ENCODE assay signal across 8 cellular contexts in genomic region chr11:3894128-3894731, GRCh38. TPM values are rescaled to one million over a fixed set of nuclear protein-coding genes. Genes with fewer than 3 reads are reported as not detected.
DNase-seq lines count a peak whose midpoint lies in the region; ATAC-seq, FAIRE-seq and TF ChIP-seq lines count a peak whose summit lies in the region.

No MANE protein-coding gene starts in this region.

- peak; percentile 74 for DNase-seq in GM12892 (ENCODE audit: insufficient read length)
- DNase-seq in Karpas-422 = peak; percentile 94
- no peak for DNase-seq in colonic mucosa
- DNase-seq in left lobe of liver (ENCODE audit: low spot score) = no peak
- no peak for DNase-seq in vagina (ENCODE audit: extremely low spot score in 2 of 2)
- no peak for DNase-seq in foreskin keratinocyte

- no peaks in the 10 kb centered on the region for H3K9me2 ChIP-seq in Karpas-422 (replicated peaks; ENCODE audit: insufficient read depth, low read length)

- H3K4me2 ChIP-seq in Karpas-422 (ENCODE audit: low read depth, low read length, poor library complexity, severe bottlenecking) = peak overlapping the region; percentile 69

- H2AFZ ChIP-seq in Karpas-422 (ENCODE audit: low read length) = no peak overlapping the region

- intact Hi-C loops in colonic mucosa (cut with DNase I) = no loop called here
- intact Hi-C loops in vagina (cut with DNase I) = no loop called here

- TF ChIP-seq POLR2A in GM12892 (IDR thresholded peaks at IDR 0.05; ENCODE audit: low read depth, low read length) = peak; percentile 77
- TF ChIP-seq POLR2A in vagina (IDR thresholded peaks at IDR 0.05) = no peak

- peaks cover 43% of the 10 kb centered on the region for H3K4me1 ChIP-seq in Karpas-422 (ENCODE audit: low read length)
- H3K4me1 ChIP-seq in colonic mucosa = peaks cover 8% of the 10 kb centered on the region
- H3K4me1 ChIP-seq in vagina = peaks cover 29% of the 10 kb centered on the region
- no peaks in the 10 kb centered on the region for H3K4me1 ChIP-seq in foreskin keratinocyte

- H3K27me3 ChIP-seq in Karpas-422 (ENCODE audit: low read length) (no peaks in the 10 kb centered on the region), colonic mucosa (no peaks in the 10 kb centered on the region), vagina (no peaks in the 10 kb centered on the region), foreskin keratinocyte (no peaks in the 10 kb centered on the region)

- ATAC-seq in GM21526 (IDR thresholded peaks at IDR 0.05; ENCODE audit: low FRiP score, unreplicated experiment) (peak; percentile 97), left lobe of liver (no peak), foreskin keratinocyte (no peak)

- peak overlapping the region; percentile 45; the same call in 1 of the 2 replicates for H3K4me3 ChIP-seq in Karpas-422 (ENCODE audit: low read length)
- H3K4me3 ChIP-seq in colonic mucosa = no peak overlapping the region
- no peak overlapping the region for H3K4me3 ChIP-seq in skin epidermis
- H3K4me3 ChIP-seq in vagina = no peak overlapping the region

- TF ChIP-seq CTCF in colonic mucosa (IDR thresholded peaks at IDR 0.05) (no peak), vagina (IDR thresholded peaks at IDR 0.05) (no peak), foreskin keratinocyte (conservative IDR thresholded peaks at IDR 0.05) (no peak)

- H3K27ac ChIP-seq in Karpas-422 (ENCODE audit: low read length) (peak overlapping the region; percentile 62), colonic mucosa (peak overlapping the region; percentile 33), skin epidermis (peak overlapping the region in 18 of 21 experiments; percentile 5 to 78 (median 54)), vagina (no peak overlapping the region), foreskin keratinocyte (no peak overlapping the region)

- H4K20me1 ChIP-seq in Karpas-422 (ENCODE audit: insufficient read depth, low read depth, low read length) = 0 out of 2 replicates have a peak, but pooled peaks cover 4% of the 10 kb centered on the region

- H3K79me2 ChIP-seq in Karpas-422 (ENCODE audit: low read length) = no peaks in the 10 kb centered on the region

- H3K9me3 ChIP-seq in Karpas-422 (ENCODE audit: low read length) (no peaks in the 10 kb centered on the region), colonic mucosa (no peaks in the 10 kb centered on the region), vagina (no peaks in the 10 kb centered on the region)

- H3K36me3 ChIP-seq in Karpas-422 (ENCODE audit: insufficient read depth, low read length) (no peaks in the 10 kb centered on the region), colonic mucosa (no peaks in the 10 kb centered on the region), vagina (no peaks in the 10 kb centered on the region)

- peak; percentile 97 for FAIRE-seq in GM12892 (lab: Jason Lieb, UNC)

- H3K9ac ChIP-seq in Karpas-422 (ENCODE audit: low read length) (peak overlapping the region; percentile 54), colonic mucosa (ENCODE audit: low read depth in 2 of 2, low read length in 2 of 2) (no peak overlapping the region)

RNA-seq across cellular contexts. Expression of gene STIM1, which starts 38.8 kb away (rescaled TPM):
- polyA plus RNA-seq in GM12892 (2012; ENCODE audit: missing spikeins) = 25.2 TPM
- total RNA-seq in Karpas-422 (2014; rRNA removed; shearing (Covaris generic); ENCODE audit: low replicate concordance) = 9.0 and 17.0 TPM in 2 replicates
- 10 to 100 TPM; 39.1 to 56.8 TPM for total RNA-seq in colonic mucosa
- 45.9 TPM for total RNA-seq in left lobe of liver
- 68.8 TPM for total RNA-seq in vagina
- total RNA-seq in foreskin keratinocyte = 22.8 and 24.7 TPM in 2 replicates
- polyA plus RNA-seq in foreskin keratinocyte = 13.0 and 13.6 TPM in 2 replicates

RNA-seq across cellular contexts. Expression of gene RHOG, which starts 53.5 kb away (rescaled TPM):
- 61.8 TPM for polyA plus RNA-seq in GM12892 (2012; ENCODE audit: missing spikeins)
- total RNA-seq in Karpas-422 (2014; rRNA removed; shearing (Covaris generic); ENCODE audit: low replicate concordance) = 54.6 and 68.5 TPM in 2 replicates
- total RNA-seq in colonic mucosa (10 to 100 TPM; 59.8 to 63.3 TPM), left lobe of liver (15.5 TPM), vagina (107 TPM), foreskin keratinocyte (45.9 and 47.2 TPM in 2 replicates)
- polyA plus RNA-seq in foreskin keratinocyte = 82.9 and 88.5 TPM in 2 replicates

Comparison
In these comparisons a context has a peak if more than half of its experiments do, and no peak if none do; other contexts are left out.
1. DNase-seq: peak in GM12892 (single experiment) and Karpas-422 (single experiment); none in colonic mucosa (single experiment), left lobe of liver (single experiment), vagina (0 of 2) and foreskin keratinocyte (0 of 2).
2. H3K27ac ChIP-seq: peak in Karpas-422 (single experiment), colonic mucosa (single experiment) and skin epidermis (18 of 21); none in vagina (single experiment) and foreskin keratinocyte (single experiment).